In genomic region chr11:107590460-107591097, GRCh38 we compare ENCODE assay signal across 8 cellular contexts. TPM values are rescaled to one million over a fixed set of nuclear protein-coding genes. Genes with fewer than 3 reads are reported as not detected.
DNase-seq lines count a peak whose midpoint lies in the region; ATAC-seq, FAIRE-seq and TF ChIP-seq lines count a peak whose summit lies in the region.

No MANE protein-coding gene starts in this region.

- H3K9me3 ChIP-seq in OCI-LY7 (ENCODE audit: low read length) (no peaks in the 10 kb centered on the region), endothelial cell of umbilical vein (replicated peaks; ENCODE audit: control insufficient read depth, insufficient read depth, low read length) (no peaks in the 10 kb centered on the region), neuron (ENCODE audit: low read length) (no peaks in the 10 kb centered on the region)

- TF ChIP-seq CTCF in GM20000 (IDR thresholded peaks at IDR 0.05; ENCODE audit: extremely low read depth, missing control alignments) (no peak), OCI-LY7 (conservative IDR thresholded peaks at IDR 0.05; ENCODE audit: low read length) (no peak), endothelial cell of umbilical vein (IDR thresholded peaks at IDR 0.05; ENCODE audit: extremely low read depth in 1 of 2, insufficient read depth in 1 of 2, low read depth in 1 of 2, low read length in 2 of 2) (no peak)

- H3K27ac ChIP-seq in OCI-LY7 (ENCODE audit: low read depth, low read length, poor library complexity, severe bottlenecking) (no peak overlapping the region), endothelial cell of umbilical vein (ENCODE audit: insufficient read depth, low read depth, low read length) (no peak overlapping the region)

- ATAC-seq in GM21786 (IDR thresholded peaks at IDR 0.05; ENCODE audit: unreplicated experiment) (no peak), left colon (no peak)

- no peak overlapping the region for H3K9ac ChIP-seq in endothelial cell of umbilical vein (replicated peaks; ENCODE audit: extremely low read depth, insufficient read depth, low read length)

- no peak for TF ChIP-seq POLR2A in endothelial cell of umbilical vein (IDR thresholded peaks at IDR 0.05; ENCODE audit: low read depth, low read length)

- POLR2A ChIA-PET in OCI-LY7 (lab: Charles Lee) (interaction anchor here (0.7 kb wide), 1 partner anchor 133 kb away, joined by 3 read pairs; the partner anchor contains the start of gene CWF19L2), endothelial cell of umbilical vein (lab: Charles Lee) (no interaction called here)

- intact Hi-C loops in OCI-LY7 (cut with micrococcal nuclease; ENCODE audit: unreplicated experiment), result no loop called here
- intact Hi-C loops in endothelial cell of umbilical vein (cut with micrococcal nuclease), result loop anchor here (1.0 to 2.0 kb wide), 2 partner anchors 26 to 41 kb away; partner anchors contain the start of gene ALKBH8
- intact Hi-C loops in left colon (cut with DNase I, micrococcal nuclease), result no loop called here

- H2AFZ ChIP-seq in OCI-LY7 (ENCODE audit: low read length), result no peak overlapping the region
- H2AFZ ChIP-seq in endothelial cell of umbilical vein (ENCODE audit: low read depth, low read length), result peak overlapping the region; percentile 73
- peak overlapping the region; percentile 79 for H2AFZ ChIP-seq in neuron (ENCODE audit: low read depth, low read length)

- DNase-seq in GM20000 (ENCODE audit: low spot score), result peak; percentile 19
- no peak for DNase-seq in OCI-LY7 (ENCODE audit: low spot score)
- DNase-seq in endothelial cell of umbilical vein (ENCODE audit: low read depth, low spot score), result no peak
- DNase-seq in left colon, result no peak
- no peak for DNase-seq in SK-N-DZ (ENCODE audit: low spot score)
- DNase-seq in stimulated activated CD4-positive, alpha-beta T cell treated with anti-CD3 and anti-CD28 coated beads, Interleukin-1b, Interleukin-23, amount 100 ng/mL, for 48 hours, result no peak

- dilution Hi-C loops in endothelial cell of umbilical vein (cut with MboI; ENCODE audit: extremely low pct_ligation_motif_present, low sequenced_read_pairs), result no loop called here

- H3K27me3 ChIP-seq in endothelial cell of umbilical vein (ENCODE audit: control insufficient read depth in 2 of 2, insufficient read depth in 2 of 2, low read length in 2 of 2) (peaks cover 16 to 35% of the 10 kb centered on the region in 2 experiments), neuron (ENCODE audit: insufficient read depth, low read length) (peaks cover 16% of the 10 kb centered on the region)

- H4K20me1 ChIP-seq in OCI-LY7 (ENCODE audit: insufficient read depth, low read length) (no peaks in the 10 kb centered on the region), endothelial cell of umbilical vein (replicated peaks; ENCODE audit: control insufficient read depth, extremely low read depth, insufficient read depth, low read length) (no peaks in the 10 kb centered on the region)

- H3K36me3 ChIP-seq in OCI-LY7 (ENCODE audit: insufficient read depth, low read length), result no peaks in the 10 kb centered on the region
- H3K36me3 ChIP-seq in endothelial cell of umbilical vein (ENCODE audit: control insufficient read depth in 2 of 2, extremely low read depth in 1 of 2, insufficient read depth in 2 of 2, low read length in 2 of 2), result no peaks in the 10 kb centered on the region
- no peaks in the 10 kb centered on the region for H3K36me3 ChIP-seq in neuron (ENCODE audit: insufficient read depth, low read length)

- BruUV-seq in OCI-LY7 (replicated peaks; lab: Mats Ljungman, UMichigan) (no TSS peak), endothelial cell of umbilical vein (replicated peaks; lab: Mats Ljungman, UMichigan) (no TSS peak)

- no peaks in the 10 kb centered on the region for H3K9me1 ChIP-seq in endothelial cell of umbilical vein (replicated peaks; ENCODE audit: control insufficient read depth, extremely low read depth, insufficient read depth, low read length)

- H3K4me3 ChIP-seq in OCI-LY7 (ENCODE audit: low read depth, low read length, poor library complexity, severe bottlenecking) (no peak overlapping the region), endothelial cell of umbilical vein (replicated peaks in 1 of 3; ENCODE audit: insufficient read depth in 1 of 3, low read depth in 1 of 3, low read length in 3 of 3) (peak overlapping the region; percentile 5 to 86 (median 31)), neuron (ENCODE audit: low read length) (peak overlapping the region; percentile 76)

- no peaks in the 10 kb centered on the region for H3K9me2 ChIP-seq in OCI-LY7 (ENCODE audit: insufficient read depth, low read length)

- H3K4me2 ChIP-seq in OCI-LY7 (ENCODE audit: low read length) (peak overlapping the region; percentile 26; the same call in 1 of the 2 replicates), endothelial cell of umbilical vein (ENCODE audit: insufficient read depth, low read length) (peak overlapping the region; percentile 69)

- no peak for FAIRE-seq in endothelial cell of umbilical vein (lab: Jason Lieb, UNC)

- no peaks in the 10 kb centered on the region for H3K4me1 ChIP-seq in OCI-LY7 (ENCODE audit: insufficient read depth, low read length, poor library complexity, severe bottlenecking)
- peaks cover 12% of the 10 kb centered on the region for H3K4me1 ChIP-seq in endothelial cell of umbilical vein (ENCODE audit: control insufficient read depth, extremely low read depth, insufficient read depth, low read length)
- peaks cover 37% of the 10 kb centered on the region for H3K4me1 ChIP-seq in neuron (ENCODE audit: insufficient read depth, low read length)

- no peaks in the 10 kb centered on the region for H3K79me2 ChIP-seq in OCI-LY7 (ENCODE audit: insufficient read depth, low read depth, low read length)
- no peaks in the 10 kb centered on the region for H3K79me2 ChIP-seq in endothelial cell of umbilical vein (ENCODE audit: control insufficient read depth, insufficient read depth, low read length)

- CTCF ChIA-PET in OCI-LY7 (lab: Charles Lee; ENCODE audit: unreplicated experiment) (no interaction called here), endothelial cell of umbilical vein (lab: Charles Lee) (interaction anchor here (1.1 to 2.7 kb wide), 5 partner anchors 11 to 180 kb away, joined by 3 to 14 read pairs (median 6); no protein-coding TSS in a partner anchor)

TF ChIP-seq in endothelial cell of umbilical vein, 7 proteins besides CTCF, POLR2A, EP300 and RAD21:
- TF ChIP-seq MYC (IDR thresholded peaks at IDR 0.05; ENCODE audit: low read depth, low read length), result no peak
- TF ChIP-seq GATA2 (IDR thresholded peaks at IDR 0.05; ENCODE audit: insufficient read depth, insufficient read length, low read depth, low read length), result no peak
- no peak for TF ChIP-seq JUN (IDR thresholded peaks at IDR 0.05; ENCODE audit: borderline replicate concordance, insufficient read depth, insufficient read length, low read depth)
- TF ChIP-seq FOS (IDR thresholded peaks at IDR 0.05; ENCODE audit: borderline replicate concordance, insufficient read depth, low read length), result no peak
- no peak for TF ChIP-seq MAX (IDR thresholded peaks at IDR 0.05; ENCODE audit: insufficient read depth, insufficient read length)
- no peak for TF ChIP-seq POLR2AphosphoS5 (IDR thresholded peaks at IDR 0.05; ENCODE audit: insufficient read depth, low read depth, low read length)
- no peak for TF ChIP-seq EZH2 (IDR thresholded peaks at IDR 0.05; ENCODE audit: borderline replicate concordance, low read depth, low read length, severe bottlenecking)

RNA-seq across cellular contexts. Expression of gene ELMOD1, which starts 0.4 kb away (rescaled TPM):
- not detected in 2 replicates for total RNA-seq in OCI-LY7 (2014; rRNA removed; shearing (Covaris generic))
- total RNA-seq in OCI-LY7 (2022) (not detected in 2 replicates), endothelial cell of umbilical vein (0.53 and 2.4 TPM in 2 replicates), left colon (under 1 TPM in 1 of 2 donors, not detected in 1; 0.22 TPM)
- 0.80 and 1.6 TPM in 2 replicates for polyA plus RNA-seq in endothelial cell of umbilical vein
- 1.7 and 1.8 TPM in 2 replicates for polyA plus RNA-seq in endothelial cell of umbilical vein (2011; cell fraction: cytosol; rRNA removed)
- polyA plus RNA-seq in endothelial cell of umbilical vein (2011; cell fraction: nucleus; rRNA removed), result 2.2 and 2.9 TPM in 2 replicates
- 24.3 and 30.3 TPM in 2 replicates for polyA plus RNA-seq in endothelial cell of umbilical vein (2012)
- 1.4 and 1.6 TPM in 2 replicates for polyA minus RNA-seq in endothelial cell of umbilical vein
- polyA minus RNA-seq in endothelial cell of umbilical vein (2011; cell fraction: cytosol; rRNA and poly(A)+ RNA removed), result not detected
- 2.5 and 3.7 TPM in 2 replicates for polyA minus RNA-seq in endothelial cell of umbilical vein (2011; cell fraction: nucleus; rRNA and poly(A)+ RNA removed)
- polyA plus RNA-seq in SK-N-DZ (2014; cell fraction: cytosol; rRNA removed), result 1.3 and 1.6 TPM in 2 replicates
- polyA plus RNA-seq in SK-N-DZ (2014; cell fraction: nucleus; rRNA removed), result 0.52 and 0.98 TPM in 2 replicates

RNA-seq across cellular contexts. Expression of gene ALKBH8, which starts 25.0 kb away (rescaled TPM):
- 12.2 and 21.3 TPM in 2 replicates for total RNA-seq in OCI-LY7 (2014; rRNA removed; shearing (Covaris generic))
- total RNA-seq in OCI-LY7 (2022), result 16.8 and 20.0 TPM in 2 replicates
- total RNA-seq in endothelial cell of umbilical vein, result 9.8 and 10.2 TPM in 2 replicates
- polyA plus RNA-seq in endothelial cell of umbilical vein, result 1.5 and 2.6 TPM in 2 replicates
- polyA plus RNA-seq in endothelial cell of umbilical vein (2011; cell fraction: cytosol; rRNA removed), result 2.9 and 3.3 TPM in 2 replicates
- 5.3 and 11.3 TPM in 2 replicates for polyA plus RNA-seq in endothelial cell of umbilical vein (2011; cell fraction: nucleus; rRNA removed)
- polyA plus RNA-seq in endothelial cell of umbilical vein (2012), result 7.7 and 16.2 TPM in 2 replicates
- polyA minus RNA-seq in endothelial cell of umbilical vein, result 7.5 and 10.9 TPM in 2 replicates
- polyA minus RNA-seq in endothelial cell of umbilical vein (2011; cell fraction: cytosol; rRNA and poly(A)+ RNA removed), result 4.0 TPM
- polyA minus RNA-seq in endothelial cell of umbilical vein (2011; cell fraction: nucleus; rRNA and poly(A)+ RNA removed), result 10.4 and 13.1 TPM in 2 replicates
- 1 to 10 TPM; 4.7 to 5.3 TPM for total RNA-seq in left colon
- 4.5 and 5.3 TPM in 2 replicates for polyA plus RNA-seq in SK-N-DZ (2014; cell fraction: cytosol; rRNA removed)
- polyA plus RNA-seq in SK-N-DZ (2014; cell fraction: nucleus; rRNA removed), result 4.5 and 5.4 TPM in 2 replicates
